In genomic region chr1:94401206-94401605, GRCh38 we compare ENCODE assay signal across 23 cellular contexts.
"Had no signal": no experiment of that assay in that cellular context is flagged by ENCODE, and none has a peak within 500 bp of the region (broad histone marks: within the 10 kb centered on the region; RNA-seq: fewer than 3 reads in every experiment).

No MANE protein-coding gene starts in this region.

- H3K27me3 ChIP-seq: gastroesophageal sphincter, right lobe of liver, transverse colon had no signal

- ATAC-seq: effector memory CD8-positive, alpha-beta T cell; gastroesophageal sphincter; left colon; left ventricle myocardium superior; psoas muscle; right lobe of liver; stimulated activated naive B cell treated with anti-CD40 and anti-IgM and Interleukin-4, amounts not matched to agents 10 μg/mL and 1 μg/mL and 100 μg/mL, for 72 hours; stimulated activated naive CD8-positive, alpha-beta T cell treated with anti-CD3 and anti-CD28 coated beads, Interleukin-15, amount 100 ng/mL, for 72 hours had no signal

- H3K4me1 ChIP-seq: gastroesophageal sphincter, psoas muscle, right lobe of liver, spleen, transverse colon had no signal

- H3K27ac Mint-ChIP-seq: effector memory CD8-positive, alpha-beta T cell; naive B cell; nephron; stimulated activated naive B cell treated with anti-CD40 and anti-IgM and Interleukin-4, amounts not matched to agents 10 μg/mL and 1 μg/mL and 100 μg/mL, for 72 hours; stimulated activated naive CD8-positive, alpha-beta T cell treated with anti-CD3 and anti-CD28 coated beads, Interleukin-15, amount 100 ng/mL, for 72 hours had no signal

- H3K9me3 ChIP-seq: gastroesophageal sphincter, psoas muscle, right lobe of liver, spleen, thoracic aorta, transverse colon had no signal

- H3K4me3 Mint-ChIP-seq: effector memory CD8-positive, alpha-beta T cell; naive B cell; nephron; stimulated activated naive B cell treated with anti-CD40 and anti-IgM and Interleukin-4, amounts not matched to agents 10 μg/mL and 1 μg/mL and 100 μg/mL, for 72 hours; stimulated activated naive CD8-positive, alpha-beta T cell treated with anti-CD3 and anti-CD28 coated beads, Interleukin-15, amount 100 ng/mL, for 72 hours had no signal

- H3K9me3 Mint-ChIP-seq: effector memory CD8-positive, alpha-beta T cell; naive B cell; nephron; stimulated activated naive B cell treated with anti-CD40 and anti-IgM and Interleukin-4, amounts not matched to agents 10 μg/mL and 1 μg/mL and 100 μg/mL, for 72 hours; stimulated activated naive CD8-positive, alpha-beta T cell treated with anti-CD3 and anti-CD28 coated beads, Interleukin-15, amount 100 ng/mL, for 72 hours had no signal

- H3K27me3 Mint-ChIP-seq: stimulated activated naive CD8-positive, alpha-beta T cell treated with anti-CD3 and anti-CD28 coated beads, Interleukin-15, amount 100 ng/mL, for 72 hours had no signal

- H3K27ac ChIP-seq: gastroesophageal sphincter, psoas muscle, right lobe of liver, spleen, thoracic aorta, transverse colon had no signal

- H3K36me3 Mint-ChIP-seq: naive B cell; stimulated activated naive B cell treated with anti-CD40 and anti-IgM and Interleukin-4, amounts not matched to agents 10 μg/mL and 1 μg/mL and 100 μg/mL, for 72 hours had no signal

- H3K4me3 ChIP-seq: gastroesophageal sphincter, lung, psoas muscle, right lobe of liver, spleen, thoracic aorta, transverse colon had no signal

- H3K4me1 Mint-ChIP-seq: naive B cell; nephron; stimulated activated naive B cell treated with anti-CD40 and anti-IgM and Interleukin-4, amounts not matched to agents 10 μg/mL and 1 μg/mL and 100 μg/mL, for 72 hours; stimulated activated naive CD8-positive, alpha-beta T cell treated with anti-CD3 and anti-CD28 coated beads, Interleukin-15, amount 100 ng/mL, for 72 hours had no signal

- DNase-seq: cortex of kidney; effector memory CD8-positive, alpha-beta T cell; glutamatergic neuron; kidney; left colon; left ventricle myocardium superior; mesendoderm; naive B cell; occipital lobe; psoas muscle; retina; right lobe of liver; spleen; stimulated activated CD4-positive, alpha-beta T cell treated with anti-CD3 and anti-CD28 coated beads, Interleukin-15, amount 100 ng/mL, for 24 hours; stimulated activated CD4-positive, alpha-beta T cell treated with anti-CD3 and anti-CD28 coated beads, Interleukin-2, amount 100 ng/mL, for 24 hours; stimulated activated CD4-positive, alpha-beta T cell treated with anti-CD3 and anti-CD28 coated beads, Interleukin-4, amount 100 ng/mL, for 4 hours; stimulated activated naive B cell treated with anti-CD40 and anti-IgM and Interleukin-4, amounts not matched to agents 10 μg/mL and 1 μg/mL and 100 μg/mL, for 72 hours; stimulated activated naive CD8-positive, alpha-beta T cell treated with anti-CD3 and anti-CD28 coated beads, Interleukin-15, amount 100 ng/mL, for 72 hours; transverse colon had no signal

- H3K36me3 ChIP-seq: gastroesophageal sphincter, right lobe of liver, spleen, thoracic aorta, transverse colon had no signal
